34 cellular contexts compared by ENCODE assay signal in the genomic region with DNA sequence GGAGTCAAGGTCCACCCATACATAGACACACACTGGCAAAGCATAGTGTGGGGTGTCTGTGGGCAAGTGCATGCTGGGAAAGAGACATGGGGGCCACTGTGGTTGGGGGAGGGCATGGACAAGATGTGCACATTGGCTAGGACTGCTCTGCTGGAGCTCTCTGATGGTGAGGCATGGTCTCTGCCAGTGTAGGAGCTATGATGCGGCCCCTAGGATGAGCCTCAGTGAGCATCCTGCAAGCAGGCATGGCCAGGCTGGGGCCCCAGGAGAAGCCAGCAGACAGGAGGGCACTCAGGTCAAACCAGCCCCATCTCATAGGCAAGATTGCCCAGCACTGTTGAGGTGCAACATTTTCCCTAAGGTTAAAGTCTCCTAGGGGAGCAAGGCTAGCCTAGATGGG.
"Had no signal": no experiment of that assay in that cellular context is flagged by ENCODE, and none has a peak within 500 bp of the region (broad histone marks: within the 10 kb centered on the region; RNA-seq: fewer than 3 reads in every experiment).

No MANE protein-coding gene starts in this region.

- H3K27me3 Mint-ChIP-seq: activated CD4-positive, alpha-beta memory T cell treated with anti-CD3 and anti-CD28 coated beads, Interleukin-2, amount 10 ng/mL, durations not matched to agents 7 days and 5 days; activated CD4-positive, alpha-beta T cell treated with anti-CD3 and anti-CD28 coated beads for 36 hours; activated CD4-positive, alpha-beta T cell treated with anti-CD3 and anti-CD28 coated beads, Interleukin-2, amount 10 ng/mL, durations not matched to agents 7 days and 5 days; activated CD8-positive, alpha-beta memory T cell treated with anti-CD3 and anti-CD28 coated beads, Interleukin-2, amount 10 ng/mL, durations not matched to agents 7 days and 5 days; activated naive CD8-positive, alpha-beta T cell treated with anti-CD3 and anti-CD28 coated beads for 36 hours; activated T-cell treated with anti-CD3 and anti-CD28 coated beads, Interleukin-2, amount 50 U/mL, for 24 hours had no signal

- H3K27me3 ChIP-seq: adrenal gland, body of pancreas, brain microvascular endothelial cell, breast epithelium had no signal

- H3K27ac Mint-ChIP-seq: activated CD4-positive, alpha-beta memory T cell treated with anti-CD3 and anti-CD28 coated beads, Interleukin-2, amount 10 ng/mL, durations not matched to agents 7 days and 5 days; activated CD4-positive, alpha-beta T cell treated with anti-CD3 and anti-CD28 coated beads for 36 hours; activated CD4-positive, alpha-beta T cell treated with anti-CD3 and anti-CD28 coated beads, Interleukin-2, amount 10 ng/mL, durations not matched to agents 7 days and 5 days; activated CD8-positive, alpha-beta memory T cell treated with anti-CD3 and anti-CD28 coated beads, Interleukin-2, amount 10 ng/mL, durations not matched to agents 7 days and 5 days; activated CD8-positive, alpha-beta T cell treated with anti-CD3 and anti-CD28 coated beads, Interleukin-2, amount 10 ng/mL, durations not matched to agents 7 days and 5 days; activated naive CD4-positive, alpha-beta T cell treated with anti-CD3 and anti-CD28 coated beads, Interleukin-2, amount 50 U/mL, for 72 hours; activated naive CD8-positive, alpha-beta T cell treated with anti-CD3 and anti-CD28 coated beads for 36 hours; activated T-cell treated with anti-CD3 and anti-CD28 coated beads, Interleukin-2, amount 50 U/mL, for 24 hours; activated T-helper 2 cell treated with anti-CD3 and anti-CD28 coated beads, Interferon-gamma antibody, Interleukin-2, Interleukin-4, amounts not matched to agents 10 μg/mL and 5 μg/mL and 100 μg/mL, durations not matched to agents 14 hours and 24 hours and 36 hours; T-helper 1 cell treated with Interleukin-12 subunit alpha and Interleukin-12 subunit beta and Interleukin-4 antibody, amounts not matched to agents 30 μg/mL and 1 μg/mL, for 36 hours; T-helper 2 cell treated with Interferon-gamma antibody and Interleukin-4, amounts not matched to agents 5 μg/mL and 100 μg/mL, for 36 hours had no signal

- H3K4me3 ChIP-seq: adrenal gland, body of pancreas, breast epithelium had no signal

- ATAC-seq: activated CD4-positive, alpha-beta T cell treated with anti-CD3 and anti-CD28 coated beads for 36 hours; activated CD4-positive, CD25-positive, alpha-beta regulatory T cell treated with anti-CD3 and anti-CD28 coated beads, Interleukin-2, amount 50 U/mL, for 24 hours; activated CD8-positive, alpha-beta memory T cell treated with anti-CD3 and anti-CD28 coated beads, Interleukin-2, amount 10 ng/mL, durations not matched to agents 7 days and 5 days; activated CD8-positive, alpha-beta T cell treated with anti-CD3 and anti-CD28 coated beads, Interleukin-2, amount 10 ng/mL, durations not matched to agents 7 days and 5 days; activated naive CD4-positive, alpha-beta T cell treated with anti-CD3 and anti-CD28 coated beads, Interleukin-2, amount 50 U/mL, for 72 hours; body of pancreas had no signal

- H3K9me3 Mint-ChIP-seq: activated CD4-positive, alpha-beta memory T cell treated with anti-CD3 and anti-CD28 coated beads, Interleukin-2, amount 10 ng/mL, durations not matched to agents 7 days and 5 days; activated CD4-positive, alpha-beta T cell treated with anti-CD3 and anti-CD28 coated beads, Interleukin-2, amount 10 ng/mL, durations not matched to agents 7 days and 5 days; activated naive CD8-positive, alpha-beta T cell treated with anti-CD3 and anti-CD28 coated beads for 36 hours; activated T-helper 2 cell treated with anti-CD3 and anti-CD28 coated beads, Interferon-gamma antibody, Interleukin-2, Interleukin-4, amounts not matched to agents 10 μg/mL and 5 μg/mL and 100 μg/mL, durations not matched to agents 14 hours and 24 hours and 36 hours; T-helper 1 cell treated with Interleukin-12 subunit alpha and Interleukin-12 subunit beta and Interleukin-4 antibody, amounts not matched to agents 30 μg/mL and 1 μg/mL, for 36 hours; T-helper 2 cell treated with Interferon-gamma antibody and Interleukin-4, amounts not matched to agents 5 μg/mL and 100 μg/mL, for 36 hours had no signal

- H3K4me1 ChIP-seq: adrenal gland, body of pancreas, breast epithelium had no signal

- H3K9me3 ChIP-seq: adrenal gland, body of pancreas, breast epithelium had no signal

- H3K36me3 Mint-ChIP-seq: activated CD8-positive, alpha-beta memory T cell treated with anti-CD3 and anti-CD28 coated beads, Interleukin-2, amount 10 ng/mL, durations not matched to agents 7 days and 5 days; activated naive CD4-positive, alpha-beta T cell treated with anti-CD3 and anti-CD28 coated beads, Interleukin-2, amount 50 U/mL, for 72 hours; activated naive CD8-positive, alpha-beta T cell treated with anti-CD3 and anti-CD28 coated beads for 36 hours had no signal

- H3K4me3 Mint-ChIP-seq: activated CD4-positive, alpha-beta memory T cell treated with anti-CD3 and anti-CD28 coated beads, Interleukin-2, amount 10 ng/mL, durations not matched to agents 7 days and 5 days; activated CD4-positive, alpha-beta T cell treated with anti-CD3 and anti-CD28 coated beads for 36 hours; activated CD4-positive, alpha-beta T cell treated with anti-CD3 and anti-CD28 coated beads, Interleukin-2, amount 10 ng/mL, durations not matched to agents 7 days and 5 days; activated CD8-positive, alpha-beta memory T cell treated with anti-CD3 and anti-CD28 coated beads, Interleukin-2, amount 10 ng/mL, durations not matched to agents 7 days and 5 days; activated CD8-positive, alpha-beta T cell treated with anti-CD3 and anti-CD28 coated beads, Interleukin-2, amount 10 ng/mL, durations not matched to agents 7 days and 5 days; activated naive CD8-positive, alpha-beta T cell treated with anti-CD3 and anti-CD28 coated beads for 36 hours; activated T-cell treated with anti-CD3 and anti-CD28 coated beads, Interleukin-2, amount 50 U/mL, for 24 hours; T-helper 1 cell treated with Interleukin-12 subunit alpha and Interleukin-12 subunit beta and Interleukin-4 antibody, amounts not matched to agents 30 μg/mL and 1 μg/mL, for 36 hours; T-helper 2 cell treated with Interferon-gamma antibody and Interleukin-4, amounts not matched to agents 5 μg/mL and 100 μg/mL, for 36 hours had no signal

- H3K36me3 ChIP-seq: adrenal gland, brain microvascular endothelial cell, breast epithelium had no signal

- DNase-seq: activated CD4-positive, alpha-beta memory T cell treated with anti-CD3 and anti-CD28 coated beads, Interleukin-2, amount 10 ng/mL, durations not matched to agents 7 days and 5 days; activated CD4-positive, alpha-beta T cell treated with anti-CD3 and anti-CD28 coated beads for 1 hour; activated CD4-positive, alpha-beta T cell treated with anti-CD3 and anti-CD28 coated beads for 36 hours; activated CD4-positive, alpha-beta T cell treated with anti-CD3 and anti-CD28 coated beads for 48 hours; activated CD4-positive, alpha-beta T cell treated with anti-CD3 and anti-CD28 coated beads, Interleukin-2, amount 10 ng/mL, durations not matched to agents 7 days and 5 days; activated CD4-positive, alpha-beta T cell treated with anti-CD3 and anti-CD28 coated beads, Interleukin-2, amount 50 U/mL, for 48 hours; activated CD4-positive, CD25-positive, alpha-beta regulatory T cell; activated CD8-positive, alpha-beta memory T cell treated with anti-CD3 and anti-CD28 coated beads for 24 hours; activated CD8-positive, alpha-beta memory T cell treated with anti-CD3 and anti-CD28 coated beads, Interleukin-2, amount 10 ng/mL, durations not matched to agents 7 days and 5 days; activated CD8-positive, alpha-beta memory T cell treated with anti-CD3 and anti-CD28 coated beads, Interleukin-2, amount 50 U/mL, for 48 hours; activated CD8-positive, alpha-beta T cell treated with anti-CD3 and anti-CD28 coated beads, Interleukin-2, amount 10 ng/mL, durations not matched to agents 7 days and 5 days; activated effector memory CD4-positive, alpha-beta T cell treated with Interleukin-2 at 50 U/mL for 16 hours; activated gamma-delta T cell; activated naive CD4-positive, alpha-beta T cell treated with anti-CD3 and anti-CD28 coated beads, Interleukin-2, amount 50 U/mL, for 16 hours; activated naive CD4-positive, alpha-beta T cell treated with Interleukin-2 at 50 U/mL for 16 hours; activated naive CD8-positive, alpha-beta T cell treated with anti-CD3 and anti-CD28 coated beads for 36 hours; activated T-cell treated with anti-CD3 and anti-CD28 coated beads, Interleukin-2, amount 50 U/mL, for 24 hours; activated T-cell treated with anti-CD3 and anti-CD28 coated beads, Interleukin-2, amount 50 U/mL, for 48 hours; adrenal gland; amniotic stem cell; aorta; body of pancreas; brain microvascular endothelial cell; central memory CD4-positive, alpha-beta T cell; T-helper 1 cell; T-helper 2 cell; T-helper 9 cell had no signal

- H3K27ac ChIP-seq: adrenal gland, body of pancreas, brain microvascular endothelial cell, breast epithelium, VCaP had no signal

- H3K4me1 Mint-ChIP-seq: activated CD4-positive, alpha-beta memory T cell treated with anti-CD3 and anti-CD28 coated beads, Interleukin-2, amount 10 ng/mL, durations not matched to agents 7 days and 5 days; activated CD4-positive, alpha-beta T cell treated with anti-CD3 and anti-CD28 coated beads for 36 hours; activated CD4-positive, alpha-beta T cell treated with anti-CD3 and anti-CD28 coated beads, Interleukin-2, amount 10 ng/mL, durations not matched to agents 7 days and 5 days; activated CD8-positive, alpha-beta memory T cell treated with anti-CD3 and anti-CD28 coated beads, Interleukin-2, amount 10 ng/mL, durations not matched to agents 7 days and 5 days; activated naive CD8-positive, alpha-beta T cell treated with anti-CD3 and anti-CD28 coated beads for 36 hours had no signal
